11 cellular contexts compared by ENCODE assay signal in genomic region chr1:28173980-28174297, GRCh38. TPM values are rescaled to one million over a fixed set of nuclear protein-coding genes. Genes with fewer than 3 reads are reported as not detected.
A peak's percentile ranks its signal among the peaks of the same experiment; 100 is the strongest.
DNase-seq lines count a peak whose midpoint lies in the region; ATAC-seq, FAIRE-seq and TF ChIP-seq lines count a peak whose summit lies in the region.
"Had no signal": no experiment of that assay in that cellular context is flagged by ENCODE, and none has a peak within 500 bp of the region (broad histone marks: within the 10 kb centered on the region; RNA-seq: fewer than 3 reads in every experiment).

No MANE protein-coding gene starts in this region.

- H3K14ac ChIP-seq in H1 (ENCODE audit: insufficient read length) = peak overlapping the region; percentile 49

- ATAC-seq in GM19328 (IDR thresholded peaks at IDR 0.05; ENCODE audit: unreplicated experiment) (no peak), GM18868 (IDR thresholded peaks at IDR 0.05; ENCODE audit: unreplicated experiment) (no peak), HG02973 (IDR thresholded peaks at IDR 0.05; ENCODE audit: unreplicated experiment) (no peak)

- no peak overlapping the region for H3K56ac ChIP-seq in H1 (replicated peaks; ENCODE audit: insufficient read length, low read depth, low read length)

- no peak for TF ChIP-seq EP300 in H1 (IDR thresholded peaks at IDR 0.05; ENCODE audit: borderline replicate concordance in 1 of 2, low read depth in 2 of 2, low read length in 2 of 2)

- H4K20me1 ChIP-seq in H1 (replicated peaks in 1 of 2; ENCODE audit: control insufficient read depth in 1 of 2, insufficient read depth in 2 of 2, low read length in 2 of 2) = no peaks in the 10 kb centered on the region

- CTCF ChIA-PET in H1 (lab: Charles Lee; ENCODE audit: partially characterized antibody) = interaction anchor here (0.9 to 4.0 kb wide), 6 partner anchors 20 to 88 kb away, joined by 3 to 9 read pairs (median 4); no protein-coding TSS in a partner anchor

- no peaks in the 10 kb centered on the region for H3K79me2 ChIP-seq in H1 (ENCODE audit: control insufficient read depth in 1 of 2, insufficient read depth in 2 of 2, low read length in 2 of 2)

- no peak overlapping the region for H3K4me3 ChIP-seq in H1 (ENCODE audit: extremely low read depth in 1 of 4, insufficient read depth in 2 of 4, low read depth in 3 of 4, low read length in 4 of 4)
- peak overlapping the region; percentile 23 to 33 for H3K4me3 ChIP-seq in muscle layer of duodenum (ENCODE audit: low read depth in 1 of 2, low read length in 2 of 2)
- H3K4me3 ChIP-seq: vagina had no signal

- H4K8ac ChIP-seq in H1 (ENCODE audit: extremely low read depth, insufficient read depth, low read length) = peak overlapping the region; percentile 82

- POLR2A ChIA-PET in H1 (lab: Charles Lee; ENCODE audit: partially characterized antibody) = interaction anchor here (0.8 kb wide), 1 partner anchor 87 kb away, joined by 3 read pairs; no protein-coding TSS in a partner anchor

- H4K5ac ChIP-seq in H1 (ENCODE audit: insufficient read length, low read depth, low read length) = no peak overlapping the region

- DNase-seq in AG08395 (ENCODE audit: low spot score) (peak; percentile 75), LHCN-M2 (ENCODE audit: low read depth) (peak; percentile 14), H1 (ENCODE audit: low read depth in 1 of 2, low spot score in 2 of 2) (no peak), cerebellum (ENCODE audit: low spot score) (no peak)
- DNase-seq: activated CD4-positive, alpha-beta T cell treated with anti-CD3 and anti-CD28 coated beads, Interleukin-2, amount 50 U/mL, for 48 hours; NCI-H2227 treated with DMSO at 0.1 percent for 48 hours had no signal

- no peaks in the 10 kb centered on the region for H3K23me2 ChIP-seq in H1 (ENCODE audit: low read depth, low read length)

- H3K23ac ChIP-seq in H1 (ENCODE audit: insufficient read length) = no peak overlapping the region

- no peak overlapping the region for H2BK20ac ChIP-seq in H1 (ENCODE audit: low read length)

- H3K27ac ChIP-seq in H1 (ENCODE audit: low read depth, low read length) = no peak overlapping the region
- peak overlapping the region; percentile 56 for H3K27ac ChIP-seq in muscle layer of duodenum (ENCODE audit: low read length)
- H3K27ac ChIP-seq: vagina had no signal

- H3K79me1 ChIP-seq in H1 (ENCODE audit: low read depth, low read length) = no peaks in the 10 kb centered on the region

- H3K9me3 ChIP-seq in H1 (ENCODE audit: insufficient read depth in 2 of 2, low read depth in 1 of 2, low read length in 1 of 2) = no peaks in the 10 kb centered on the region
- no peaks in the 10 kb centered on the region for H3K9me3 ChIP-seq in muscle layer of duodenum (ENCODE audit: control insufficient read depth in 1 of 2, low read length in 2 of 2)
- H3K9me3 ChIP-seq: vagina had no signal

- no peak overlapping the region for H2BK120ac ChIP-seq in H1 (replicated peaks; ENCODE audit: low read depth, low read length)

- H2BK15ac ChIP-seq in H1 (ENCODE audit: low read length) = no peak overlapping the region

- H3K4ac ChIP-seq in H1 (replicated peaks; ENCODE audit: insufficient read length, low read depth, low read length) = no peak overlapping the region

- H2AFZ ChIP-seq in H1 (ENCODE audit: low read length) = no peak overlapping the region

- H3K4me2 ChIP-seq in H1 (ENCODE audit: insufficient read depth in 1 of 2, low read depth in 2 of 2, low read length in 2 of 2) = no peak overlapping the region

- TF ChIP-seq CTCF in H1 (IDR thresholded peaks at IDR 0.05; ENCODE audit: control extremely low read depth in 1 of 3, insufficient read depth in 1 of 3, low read depth in 1 of 3, low read length in 3 of 3) = no peak

- H3K27me3 ChIP-seq in H1 (replicated peaks in 1 of 4; ENCODE audit: control insufficient read depth in 3 of 4, extremely low read depth in 1 of 4, insufficient read depth in 3 of 4, low read length in 3 of 4) = no peaks in the 10 kb centered on the region
- no peaks in the 10 kb centered on the region for H3K27me3 ChIP-seq in muscle layer of duodenum (ENCODE audit: low read depth, low read length)
- H3K27me3 ChIP-seq: vagina had no signal

- no peak overlapping the region for H2AK5ac ChIP-seq in H1 (ENCODE audit: low read depth, low read length)

- no peak for FAIRE-seq in H1 (lab: Jason Lieb, UNC)

- no peak overlapping the region for H4K91ac ChIP-seq in H1 (replicated peaks; ENCODE audit: insufficient read length, low read length)

- no peak overlapping the region for H3K9ac ChIP-seq in H1 (replicated peaks in 1 of 4; ENCODE audit: extremely low read depth in 1 of 4, low read depth in 3 of 4, low read length in 3 of 4)

- no peak overlapping the region for H2BK12ac ChIP-seq in H1 (ENCODE audit: low read depth, low read length)

- 85% methylated on average over 5 of the region's 5 CpGs; no CpG with 5 or more reads in 1 of the 2 experiments for WGBS in H1 (ENCODE audit: extremely low coverage in 1 of 2, insufficient coverage in 1 of 2, insufficient read length in 1 of 2, insufficient replicate concordance in 2 of 2, low coverage in 1 of 2, low lambda C conversion rate in 2 of 2, missing lambda C conversion rate in 1 of 2), 2 experiments

- peaks cover 0 to 3% (median 0%) of the 10 kb centered on the region in 4 experiments; a peak in 1 of 7 replicates for H3K4me1 ChIP-seq in H1 (replicated peaks in 1 of 4; ENCODE audit: control insufficient read depth in 3 of 4, insufficient read depth in 4 of 4, low read length in 3 of 4)
- H3K4me1 ChIP-seq in muscle layer of duodenum (ENCODE audit: control insufficient read depth in 1 of 2, insufficient read depth in 2 of 2, low read length in 2 of 2) = peaks cover 0 to 4% of the 10 kb centered on the region in 2 donors
- H3K4me1 ChIP-seq: vagina had no signal

- no peak for TF ChIP-seq RAD21 in H1 (IDR thresholded peaks at IDR 0.05 in 1 of 2, conservative IDR thresholded peaks at IDR 0.05 in 1 of 2; ENCODE audit: low read depth in 2 of 2, low read length in 2 of 2)

- H3K18ac ChIP-seq in H1 (ENCODE audit: extremely low read depth, low read length) = no peak overlapping the region

- no peak for TF ChIP-seq POLR2A in H1 (IDR thresholded peaks at IDR 0.05; ENCODE audit: control extremely low read depth in 1 of 2, low read depth in 2 of 2, low read length in 2 of 2)

- H3K36me3 ChIP-seq in H1 (ENCODE audit: control insufficient read depth in 2 of 4, insufficient read depth in 4 of 4, low read length in 3 of 4) = no peaks in the 10 kb centered on the region
- no peaks in the 10 kb centered on the region for H3K36me3 ChIP-seq in muscle layer of duodenum (ENCODE audit: control insufficient read depth in 1 of 2, insufficient read depth in 2 of 2, low read length in 2 of 2)
- H3K36me3 ChIP-seq: vagina had no signal

- no peak overlapping the region for H2BK5ac ChIP-seq in H1 (ENCODE audit: low read depth, low read length)

TF ChIP-seq in H1, 55 proteins besides CTCF, POLR2A, EP300 and RAD21:
- TF ChIP-seq E2F6 (IDR thresholded peaks at IDR 0.05) (no peak), ZNF274 (IDR thresholded peaks at IDR 0.05; ENCODE audit: borderline replicate concordance, extremely low read depth, low read length) (no peak), BCL11A (IDR thresholded peaks at IDR 0.05; ENCODE audit: low read depth in 2 of 2, low read length in 2 of 2) (no peak), CEBPB (IDR thresholded peaks at IDR 0.05; ENCODE audit: low read depth, low read length) (no peak), SIN3A (conservative IDR thresholded peaks at IDR 0.05 in 1 of 2, IDR thresholded peaks at IDR 0.05 in 1 of 2; ENCODE audit: low read depth in 1 of 2, low read length in 2 of 2) (no peak)

RNA-seq across cellular contexts. Expression of gene PTAFR, which starts 2.6 kb away (rescaled TPM):
- total RNA-seq in LHCN-M2 (2014; rRNA removed) = under 0.01 TPM in 1 of 2 replicates, not detected in the other
- 0.02 TPM for polyA plus RNA-seq in LHCN-M2 (2012)
- total RNA-seq in H1 (2021; fragmentation: NEBNext Ultra II Directional; extraction: Animal tissue kit (Norgen Biotek cat#: 25700)) = 1.2 TPM in 2 replicates
- polyA plus RNA-seq in H1 (2011; rRNA removed) = 3.4 and 4.9 TPM in 2 replicates
- polyA plus RNA-seq in H1 (2011; cell fraction: cytosol; rRNA removed) = 2.7 TPM
- polyA plus RNA-seq in H1 (2011; cell fraction: nucleus; rRNA removed) = 1.2 TPM
- polyA plus RNA-seq in H1 (2012, experiment 1 of 2) = 1.4 to 1.6 TPM (median 1.5 TPM) in 4 replicates
- 1.3 TPM for polyA plus RNA-seq in H1 (2012, experiment 2 of 2)
- polyA plus RNA-seq in H1 (2013, experiment 1 of 2) = 1.8 TPM
- 2.0 TPM for polyA plus RNA-seq in H1 (2013, experiment 2 of 2)
- 5.5 and 6.6 TPM in 2 replicates for polyA minus RNA-seq in H1 (2011; rRNA and poly(A)+ RNA removed)
- 0.73 TPM for polyA minus RNA-seq in H1 (2011; cell fraction: cytosol; rRNA and poly(A)+ RNA removed)
- polyA minus RNA-seq in H1 (2011; cell fraction: nucleus; rRNA and poly(A)+ RNA removed) = 1.4 TPM
- 2.6 TPM for total RNA-seq in cerebellum

RNA-seq across cellular contexts. Expression of gene DNAJC8, which starts 58.9 kb away (rescaled TPM):
- total RNA-seq in LHCN-M2 (2014; rRNA removed) = 98.7 and 101 TPM in 2 replicates
- polyA plus RNA-seq in LHCN-M2 (2012) = 89.8 TPM
- 129 and 134 TPM in 2 replicates for total RNA-seq in H1 (2021; fragmentation: NEBNext Ultra II Directional; extraction: Animal tissue kit (Norgen Biotek cat#: 25700))
- 74.1 and 116 TPM in 2 replicates for polyA plus RNA-seq in H1 (2011; rRNA removed)
- 105 TPM for polyA plus RNA-seq in H1 (2011; cell fraction: cytosol; rRNA removed)
- 44.7 TPM for polyA plus RNA-seq in H1 (2011; cell fraction: nucleus; rRNA removed)
- polyA plus RNA-seq in H1 (2012, experiment 1 of 2) = 116 to 133 TPM (median 119 TPM) in 4 replicates
- 116 TPM for polyA plus RNA-seq in H1 (2012, experiment 2 of 2)
- polyA plus RNA-seq in H1 (2013, experiment 1 of 2) = 155 TPM
- 156 TPM for polyA plus RNA-seq in H1 (2013, experiment 2 of 2)
- polyA minus RNA-seq in H1 (2011; rRNA and poly(A)+ RNA removed) = 31.2 and 38.8 TPM in 2 replicates
- polyA minus RNA-seq in H1 (2011; cell fraction: cytosol; rRNA and poly(A)+ RNA removed) = 19.2 TPM
- 23.8 TPM for polyA minus RNA-seq in H1 (2011; cell fraction: nucleus; rRNA and poly(A)+ RNA removed)
- 34.1 TPM for total RNA-seq in cerebellum

Comparison
In these comparisons a context has a peak if more than half of its experiments do, and no peak if none do; other contexts are left out.
1. DNase-seq: peak in AG08395 (single experiment) and LHCN-M2 (single experiment); none in H1 (0 of 2) and cerebellum (single experiment).
2. H3K4me3 ChIP-seq: peak in muscle layer of duodenum (2 of 2); none in H1 (0 of 4).